10 cellular contexts compared by ENCODE assay signal in genomic region chr1:181397841-181398240, GRCh38.
DNase-seq lines count a peak whose midpoint lies in the region; ATAC-seq and TF ChIP-seq lines count a peak whose summit lies in the region.
"Had no signal": no experiment of that assay in that cellular context is flagged by ENCODE, and none has a peak within 500 bp of the region (broad histone marks: within the 10 kb centered on the region; RNA-seq: fewer than 3 reads in every experiment).

No MANE protein-coding gene starts in this region.

- peaks cover 0 to under 1% (median 0%) of the 10 kb centered on the region in 5 experiments for H3K9me3 Mint-ChIP-seq in brain

- ATAC-seq in GM18499 (IDR thresholded peaks at IDR 0.05; ENCODE audit: insufficient read depth, unreplicated experiment), result peak; percentile 59
- ATAC-seq in GM19463 (IDR thresholded peaks at IDR 0.05; ENCODE audit: unreplicated experiment), result peak; percentile 63
- peak; percentile 60 for ATAC-seq in HG03442 (IDR thresholded peaks at IDR 0.05; ENCODE audit: unreplicated experiment)

- H3K4me3 Mint-ChIP-seq in brain, result no peak overlapping the region

- no peaks in the 10 kb centered on the region for H3K36me3 Mint-ChIP-seq in brain

- DNase-seq in NAMALWA (ENCODE audit: low spot score), result no peak
- DNase-seq in NCI-H1105 treated with DMSO at 0.1 percent for 48 hours (lab: John Stamatoyannopoulos, UW), result no peak
- no peak for DNase-seq in cerebellar nuclear complex (lab: John Stamatoyannopoulos, UW)
- no peak for DNase-seq in NCI-H345 treated with DMSO at 0.1 percent for 48 hours (lab: John Stamatoyannopoulos, UW; ENCODE audit: unreplicated experiment)
- DNase-seq: activated CD4-positive, alpha-beta T cell treated with anti-CD3 and anti-CD28 coated beads for 1 hour; NCI-H2029 had no signal

- peaks cover 11% of the 10 kb centered on the region for H3K4me1 Mint-ChIP-seq in brain

- no peak for TF ChIP-seq CTCF in brain (conservative IDR thresholded peaks at IDR 0.05)

- H3K27me3 Mint-ChIP-seq in brain, result no peaks in the 10 kb centered on the region

- peak overlapping the region; percentile 9 to 49 (median 30) for H3K27ac Mint-ChIP-seq in brain
